ENCODE assay signal across 12 cellular contexts in the genomic region with DNA sequence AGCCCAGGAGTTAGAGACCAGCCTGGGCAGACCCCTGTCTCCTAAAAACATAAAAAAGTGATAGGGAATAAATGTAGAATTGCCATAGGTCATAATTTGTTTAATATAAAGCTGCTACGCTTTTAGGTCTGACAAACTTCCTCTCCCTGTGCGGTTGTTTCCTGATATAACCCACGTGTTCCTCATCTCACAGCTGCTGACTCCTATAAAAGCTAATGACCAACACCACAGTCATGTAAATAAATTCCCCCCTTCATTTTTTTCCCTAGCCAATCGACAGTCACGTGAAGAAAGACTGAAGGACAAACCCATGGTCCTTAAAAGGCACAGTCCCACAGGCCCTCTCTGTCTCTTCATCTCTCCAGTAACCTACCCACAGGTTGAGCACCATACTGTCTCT. TPM values are rescaled to one million over a fixed set of nuclear protein-coding genes. Genes with fewer than 3 reads are reported as not detected.
DNase-seq lines count a peak whose midpoint lies in the region; ATAC-seq, FAIRE-seq and TF ChIP-seq lines count a peak whose summit lies in the region.
"Had no signal": no experiment of that assay in that cellular context is flagged by ENCODE, and none has a peak within 500 bp of the region (broad histone marks: within the 10 kb centered on the region; RNA-seq: fewer than 3 reads in every experiment).

No MANE protein-coding gene starts in this region.

- H3K4me3 Mint-ChIP-seq in activated T-cell treated with anti-CD3 and anti-CD28 coated beads, Interleukin-2, amount 50 U/mL, for 24 hours: peak overlapping the region; percentile 4

- no peak for ATAC-seq in GM18505 (IDR thresholded peaks at IDR 0.05; ENCODE audit: unreplicated experiment)

- DNase-seq in activated T-cell treated with anti-CD3 and anti-CD28 coated beads, Interleukin-2, amount 50 U/mL, for 24 hours: no peak
- DNase-seq in activated T-cell treated with anti-CD3 and anti-CD28 coated beads, Interleukin-2, amount 50 U/mL, for 1 hour: no peak
- DNase-seq in NB4 (ENCODE audit: low read depth) (peak; percentile 40), bronchial epithelial cell (ENCODE audit: low read depth) (no peak), KG1 (lab: John Stamatoyannopoulos, UW) (no peak), NCI-H1092 treated with DMSO at 0.1 percent for 48 hours (lab: John Stamatoyannopoulos, UW) (no peak)
- DNase-seq: effector memory CD4-positive, alpha-beta T cell; MG63 had no signal

- H3K9me3 Mint-ChIP-seq in activated T-cell treated with anti-CD3 and anti-CD28 coated beads, Interleukin-2, amount 50 U/mL, for 24 hours: peaks cover 78% of the 10 kb centered on the region

- peaks cover 20% of the 10 kb centered on the region for H3K4me1 Mint-ChIP-seq in activated T-cell treated with anti-CD3 and anti-CD28 coated beads, Interleukin-2, amount 50 U/mL, for 24 hours (ENCODE audit: low read depth)

- peaks cover 10% of the 10 kb centered on the region for H3K27me3 Mint-ChIP-seq in activated T-cell treated with anti-CD3 and anti-CD28 coated beads, Interleukin-2, amount 50 U/mL, for 24 hours

- no peak overlapping the region for H3K27ac ChIP-seq in skeletal muscle tissue (ENCODE audit: low read depth, low read length)
- H3K27ac ChIP-seq: thoracic aorta had no signal

- H3K4me1 ChIP-seq in skeletal muscle tissue (ENCODE audit: control insufficient read depth in 3 of 3, insufficient read depth in 3 of 3, low read length in 3 of 3): peaks cover 0 to 4% (median 2%) of the 10 kb centered on the region in 3 donors

- H3K36me3 Mint-ChIP-seq in activated T-cell treated with anti-CD3 and anti-CD28 coated beads, Interleukin-2, amount 50 U/mL, for 24 hours (ENCODE audit: low read depth): peaks cover 78% of the 10 kb centered on the region

- H3K36me3 ChIP-seq in bronchial epithelial cell (ENCODE audit: control insufficient read depth, insufficient read depth, low read length) (no peaks in the 10 kb centered on the region), skeletal muscle tissue (ENCODE audit: control insufficient read depth in 3 of 3, insufficient read depth in 3 of 3, low read length in 3 of 3) (peaks cover 6 to 14% (median 10%) of the 10 kb centered on the region in 3 donors)

- H3K27me3 ChIP-seq in bronchial epithelial cell (ENCODE audit: control insufficient read depth, insufficient read depth, low read length) (no peaks in the 10 kb centered on the region), skeletal muscle tissue (ENCODE audit: control insufficient read depth in 3 of 3, insufficient read depth in 3 of 3, low read length in 3 of 3) (no peaks in the 10 kb centered on the region)
- H3K27me3 ChIP-seq: MG63 had no signal

- no peak overlapping the region for H3K27ac Mint-ChIP-seq in activated T-cell treated with anti-CD3 and anti-CD28 coated beads, Interleukin-2, amount 50 U/mL, for 24 hours

- H3K9me3 ChIP-seq in skeletal muscle tissue (ENCODE audit: control insufficient read depth in 3 of 3, low read length in 3 of 3): peaks cover 23 to 44% (median 36%) of the 10 kb centered on the region in 3 donors

- no peak overlapping the region for H3K9ac ChIP-seq in skeletal muscle tissue (ENCODE audit: low read depth in 1 of 3, low read length in 3 of 3)

- TF ChIP-seq CTCF in NB4 (IDR thresholded peaks at IDR 0.05; ENCODE audit: low read depth, low read length): no peak
- no peak for TF ChIP-seq CTCF in bronchial epithelial cell (IDR thresholded peaks at IDR 0.05; ENCODE audit: insufficient read depth, low read length, severe bottlenecking)

- H3K4me3 ChIP-seq in NB4 (ENCODE audit: low read depth, low read length) (no peak overlapping the region), bronchial epithelial cell (ENCODE audit: low read depth, low read length) (peak overlapping the region; percentile 77), skeletal muscle tissue (ENCODE audit: low read length in 3 of 3) (peak overlapping the region in 2 of 3 donors; percentile 70 to 87)

- TF ChIP-seq POLR2A in NB4 (IDR thresholded peaks at IDR 0.05; ENCODE audit: extremely low read depth, insufficient read length) (no peak), GM18505 (IDR thresholded peaks at IDR 0.05; ENCODE audit: borderline replicate concordance, extremely low read depth, insufficient read depth, insufficient read length) (no peak)

- no peak for FAIRE-seq in bronchial epithelial cell (lab: Jason Lieb, UNC)
- FAIRE-seq: RCC 7860 had no signal

RNA-seq across cellular contexts. Expression of gene ZNF266, which starts 27.5 kb away (rescaled TPM):
- total RNA-seq in bronchial epithelial cell: 9.5 and 10.3 TPM in 2 replicates
- 14.1 TPM for total RNA-seq in skeletal muscle tissue

RNA-seq across cellular contexts. Expression of gene ZNF177, which starts 45.0 kb away (rescaled TPM):
- total RNA-seq in bronchial epithelial cell (0.79 and 1.2 TPM in 2 replicates), skeletal muscle tissue (4.2 TPM)
